15 cellular contexts compared by ENCODE assay signal in the genomic region with DNA sequence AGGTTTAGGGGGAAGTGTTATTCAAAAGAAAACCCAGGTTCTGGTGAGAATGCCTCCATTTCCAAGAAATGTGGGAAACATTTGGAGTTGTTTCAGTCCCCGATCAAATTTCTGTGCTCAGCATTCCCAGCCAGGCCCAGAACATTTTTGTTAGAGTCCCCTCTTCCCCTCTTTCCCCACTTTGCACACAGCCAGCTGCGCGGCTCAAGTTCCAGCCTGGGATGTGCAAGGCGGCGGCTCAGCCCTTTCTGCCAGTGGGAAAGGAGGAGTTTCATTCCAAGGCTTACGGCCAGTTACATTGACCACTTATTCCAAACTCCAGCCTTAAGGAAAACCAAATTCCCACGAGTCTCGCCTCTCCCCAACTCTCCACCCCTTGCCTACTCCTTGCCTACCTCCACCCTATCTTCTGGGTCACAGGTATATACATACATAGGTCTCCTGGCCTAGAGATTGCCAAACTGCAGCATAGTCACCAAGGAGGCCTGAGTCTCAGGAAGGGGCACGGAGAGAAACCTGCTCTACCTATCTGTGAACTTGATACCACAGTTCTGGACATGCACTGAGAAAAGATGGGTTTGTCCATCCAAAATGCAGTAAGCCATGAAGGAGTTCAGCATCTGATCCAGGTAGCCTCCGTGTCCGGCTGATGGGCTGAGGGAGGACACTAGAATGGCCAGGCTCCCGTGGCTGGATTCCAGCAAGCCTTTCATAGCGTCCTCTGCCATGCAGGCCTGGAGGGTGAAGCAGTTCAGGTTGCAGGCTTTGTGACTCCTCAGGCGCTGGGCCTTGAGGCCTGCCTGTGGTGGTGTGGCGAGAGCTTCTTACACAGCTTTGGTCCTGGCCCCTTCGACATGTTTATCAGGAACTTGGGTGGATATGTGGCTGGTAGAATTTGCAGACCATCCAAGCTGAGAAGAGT.
DNase-seq lines count a peak whose midpoint lies in the region; ATAC-seq and TF ChIP-seq lines count a peak whose summit lies in the region.
"Had no signal": no experiment of that assay in that cellular context is flagged by ENCODE, and none has a peak within 500 bp of the region (broad histone marks: within the 10 kb centered on the region; RNA-seq: fewer than 3 reads in every experiment).

No MANE protein-coding gene starts in this region.

- no peak for DNase-seq in activated CD4-positive, alpha-beta T cell treated with anti-CD3 and anti-CD28 coated beads, Interleukin-2, amount 10 ng/mL, durations not matched to agents 7 days and 5 days
- DNase-seq in activated CD4-positive, alpha-beta T cell treated with anti-CD3 and anti-CD28 coated beads, Interleukin-2, amount 10 ng/mL, durations not matched to agents 24 days and 14 days: no peak
- peak; percentile 16 to 57 for DNase-seq in heart right ventricle
- DNase-seq in ovary: peak; percentile 33 to 72 (median 62)
- peak; percentile 76 to 79 for DNase-seq in aorta
- DNase-seq in NCI-H146 treated with DMSO at 0.1 percent for 48 hours (lab: John Stamatoyannopoulos, UW; ENCODE audit: unreplicated experiment): no peak
- no peak for DNase-seq in NCI-H526 (lab: John Stamatoyannopoulos, UW)
- DNase-seq: activated T-cell treated with anti-CD3 and anti-CD28 coated beads, Interleukin-2, amount 50 U/mL, for 24 hours; DMS 273 treated with DMSO at 0.1 percent for 48 hours; SHP77 had no signal

- ATAC-seq in heart right ventricle: peak in 3 of 8 donors; percentile 6 to 12 (median 7)
- ATAC-seq in aorta (ENCODE audit: low FRiP score): peak; percentile 15
- no peak for ATAC-seq in GM19455 (IDR thresholded peaks at IDR 0.05; ENCODE audit: unreplicated experiment)
- ATAC-seq: WTC11 had no signal

- peak overlapping the region; percentile 57 for H3K27ac Mint-ChIP-seq in activated CD4-positive, alpha-beta T cell treated with anti-CD3 and anti-CD28 coated beads, Interleukin-2, amount 10 ng/mL, durations not matched to agents 7 days and 5 days
- no peak overlapping the region for H3K27ac Mint-ChIP-seq in activated CD4-positive, alpha-beta T cell treated with anti-CD3 and anti-CD28 coated beads, Interleukin-2, amount 10 ng/mL, durations not matched to agents 24 days and 14 days
- H3K27ac Mint-ChIP-seq: activated T-cell treated with anti-CD3 and anti-CD28 coated beads, Interleukin-2, amount 50 U/mL, for 24 hours; memory B cell; WTC11 had no signal

- WGBS in heart right ventricle, 2 donors: 80 to 84% methylated on average over 16 of the region's 16 CpGs
- WGBS in ovary, 3 donors: 55 to 57% (median 56%) methylated on average over 16 of the region's 16 CpGs
- WGBS in aorta, 2 donors: 46 to 51% methylated on average over 16 of the region's 16 CpGs

- H3K4me3 ChIP-seq in heart right ventricle: no peak overlapping the region
- H3K4me3 ChIP-seq in ovary: no peak overlapping the region
- no peak overlapping the region for H3K4me3 ChIP-seq in aorta (ENCODE audit: low read length in 2 of 2)
- H3K4me3 ChIP-seq: smooth muscle cell had no signal

- H3K36me3 ChIP-seq in heart right ventricle (no peaks in the 10 kb centered on the region), ovary (no peaks in the 10 kb centered on the region), aorta (ENCODE audit: control insufficient read depth in 1 of 2, insufficient read depth in 2 of 2, low read length in 1 of 2) (no peaks in the 10 kb centered on the region)

- H3K9me3 ChIP-seq in heart right ventricle: no peaks in the 10 kb centered on the region
- H3K9me3 ChIP-seq in ovary: no peaks in the 10 kb centered on the region
- no peaks in the 10 kb centered on the region for H3K9me3 ChIP-seq in aorta (ENCODE audit: control insufficient read depth, low read length)

- no peak for TF ChIP-seq EP300 in ovary (IDR thresholded peaks at IDR 0.05)

- POLR2A ChIA-PET in activated CD4-positive, alpha-beta T cell treated with anti-CD3 and anti-CD28 coated beads, Interleukin-2, amount 10 ng/mL, durations not matched to agents 7 days and 5 days (lab: Charles Lee): no interaction called here

- H3K27ac ChIP-seq in heart right ventricle: peak overlapping the region; percentile 8 to 95 (median 69)
- H3K27ac ChIP-seq in ovary: peak overlapping the region; percentile 37 to 54
- peak overlapping the region in 1 of 2 donors; percentile 28 for H3K27ac ChIP-seq in aorta (ENCODE audit: low read depth in 1 of 2, low read length in 2 of 2)
- H3K27ac ChIP-seq: 22Rv1 had no signal

- no peaks in the 10 kb centered on the region for H3K36me3 Mint-ChIP-seq in activated CD4-positive, alpha-beta T cell treated with anti-CD3 and anti-CD28 coated beads, Interleukin-2, amount 10 ng/mL, durations not matched to agents 7 days and 5 days (ENCODE audit: low read depth)
- no peaks in the 10 kb centered on the region for H3K36me3 Mint-ChIP-seq in activated CD4-positive, alpha-beta T cell treated with anti-CD3 and anti-CD28 coated beads, Interleukin-2, amount 10 ng/mL, durations not matched to agents 24 days and 14 days (ENCODE audit: low read depth)
- H3K36me3 Mint-ChIP-seq: memory B cell, WTC11 had no signal

- TF ChIP-seq POLR2A in ovary (IDR thresholded peaks at IDR 0.05): no peak

- no peaks in the 10 kb centered on the region for H3K4me1 Mint-ChIP-seq in activated CD4-positive, alpha-beta T cell treated with anti-CD3 and anti-CD28 coated beads, Interleukin-2, amount 10 ng/mL, durations not matched to agents 7 days and 5 days
- H3K4me1 Mint-ChIP-seq in activated CD4-positive, alpha-beta T cell treated with anti-CD3 and anti-CD28 coated beads, Interleukin-2, amount 10 ng/mL, durations not matched to agents 24 days and 14 days: no peaks in the 10 kb centered on the region
- H3K4me1 Mint-ChIP-seq: memory B cell had no signal

- no peak overlapping the region for H3K4me3 Mint-ChIP-seq in activated CD4-positive, alpha-beta T cell treated with anti-CD3 and anti-CD28 coated beads, Interleukin-2, amount 10 ng/mL, durations not matched to agents 7 days and 5 days
- H3K4me3 Mint-ChIP-seq in activated CD4-positive, alpha-beta T cell treated with anti-CD3 and anti-CD28 coated beads, Interleukin-2, amount 10 ng/mL, durations not matched to agents 24 days and 14 days: no peak overlapping the region
- H3K4me3 Mint-ChIP-seq: activated T-cell treated with anti-CD3 and anti-CD28 coated beads, Interleukin-2, amount 50 U/mL, for 24 hours; memory B cell; WTC11 had no signal

- H3K4me1 ChIP-seq in heart right ventricle (peaks cover 51 to 83% (median 67%) of the 10 kb centered on the region in 9 donors), ovary (ENCODE audit: insufficient read depth) (peaks cover 32% of the 10 kb centered on the region), aorta (ENCODE audit: control insufficient read depth in 1 of 2, insufficient read depth in 2 of 2, low read length in 2 of 2) (no peaks in the 10 kb centered on the region)

- no peaks in the 10 kb centered on the region for H3K27me3 Mint-ChIP-seq in activated CD4-positive, alpha-beta T cell treated with anti-CD3 and anti-CD28 coated beads, Interleukin-2, amount 10 ng/mL, durations not matched to agents 7 days and 5 days
- no peaks in the 10 kb centered on the region for H3K27me3 Mint-ChIP-seq in activated CD4-positive, alpha-beta T cell treated with anti-CD3 and anti-CD28 coated beads, Interleukin-2, amount 10 ng/mL, durations not matched to agents 24 days and 14 days
- H3K27me3 Mint-ChIP-seq: activated T-cell treated with anti-CD3 and anti-CD28 coated beads, Interleukin-2, amount 50 U/mL, for 24 hours; memory B cell had no signal

- CTCF ChIA-PET in activated CD4-positive, alpha-beta T cell treated with anti-CD3 and anti-CD28 coated beads, Interleukin-2, amount 10 ng/mL, durations not matched to agents 7 days and 5 days (lab: Charles Lee): interaction anchor here (1.2 kb wide), 1 partner anchor 43 kb away, joined by 3 read pairs; no protein-coding TSS in a partner anchor

- intact Hi-C loops in activated CD4-positive, alpha-beta T cell treated with anti-CD3 and anti-CD28 coated beads, Interleukin-2, amount 10 ng/mL, durations not matched to agents 24 days and 14 days (cut with micrococcal nuclease): no loop called here
- intact Hi-C loops in heart right ventricle (cut with DNase I): loop anchor here in 1 of 10 donors (5.0 kb wide), 3 partner anchors 40 to 155 kb away; a partner anchor contains a TSS
- intact Hi-C loops in ovary (cut with DNase I): no loop called here
- intact Hi-C loops in aorta (cut with DNase I): no loop called here

- no peaks in the 10 kb centered on the region for H3K9me3 Mint-ChIP-seq in activated CD4-positive, alpha-beta T cell treated with anti-CD3 and anti-CD28 coated beads, Interleukin-2, amount 10 ng/mL, durations not matched to agents 7 days and 5 days
- no peaks in the 10 kb centered on the region for H3K9me3 Mint-ChIP-seq in activated CD4-positive, alpha-beta T cell treated with anti-CD3 and anti-CD28 coated beads, Interleukin-2, amount 10 ng/mL, durations not matched to agents 24 days and 14 days
- H3K9me3 Mint-ChIP-seq: activated T-cell treated with anti-CD3 and anti-CD28 coated beads, Interleukin-2, amount 50 U/mL, for 24 hours; memory B cell; WTC11 had no signal

- no peak for TF ChIP-seq CTCF in heart right ventricle (IDR thresholded peaks at IDR 0.05)
- TF ChIP-seq CTCF in ovary (IDR thresholded peaks at IDR 0.05): no peak

- H3K27me3 ChIP-seq in heart right ventricle (no peaks in the 10 kb centered on the region), ovary (no peaks in the 10 kb centered on the region), aorta (ENCODE audit: control insufficient read depth in 1 of 2, insufficient read depth in 2 of 2, low read length in 1 of 2) (no peaks in the 10 kb centered on the region)

Comparison
In these comparisons a context has a peak if more than half of its experiments do, and no peak if none do; other contexts are left out.
1. DNase-seq: peak in heart right ventricle (2 of 2), ovary (5 of 5) and aorta (2 of 2); none in activated CD4-positive, alpha-beta T cell treated with anti-CD3 and anti-CD28 coated beads, Interleukin-2, amount 10 ng/mL, durations not matched to agents 7 days and 5 days (single experiment), activated CD4-positive, alpha-beta T cell treated with anti-CD3 and anti-CD28 coated beads, Interleukin-2, amount 10 ng/mL, durations not matched to agents 24 days and 14 days (single experiment), NCI-H146 treated with DMSO at 0.1 percent for 48 hours (single experiment) and NCI-H526 (0 of 2).